ENCODE assay signal across 12 cellular contexts in genomic region chr7:1912472-1913289, GRCh38.
DNase-seq lines count a peak whose midpoint lies in the region; TF ChIP-seq lines count a peak whose summit lies in the region.
"Had no signal": no experiment of that assay in that cellular context is flagged by ENCODE, and none has a peak within 500 bp of the region (broad histone marks: within the 10 kb centered on the region; RNA-seq: fewer than 3 reads in every experiment).

No MANE protein-coding gene starts in this region.

- TF ChIP-seq CTCF in BE2C (IDR thresholded peaks at IDR 0.05; ENCODE audit: low read depth, low read length) (peak; percentile 39), OCI-LY1 (IDR thresholded peaks at IDR 0.05; ENCODE audit: low read length) (no peak), fibroblast of the aortic adventitia (IDR thresholded peaks at IDR 0.05; ENCODE audit: insufficient read depth, low read length) (peak; percentile 58), osteoblast (IDR thresholded peaks at IDR 0.05; ENCODE audit: extremely low read depth, low read depth, low read length) (peak; percentile 35)

- H3K4me1 ChIP-seq in BE2C = peaks cover 19% of the 10 kb centered on the region
- peaks cover 11% of the 10 kb centered on the region for H3K4me1 ChIP-seq in OCI-LY1 (ENCODE audit: insufficient read depth, low read length, severe bottlenecking)
- H3K4me1 ChIP-seq in osteoblast (ENCODE audit: insufficient read depth, low read length) = peaks cover 11% of the 10 kb centered on the region

- no peaks in the 10 kb centered on the region; the same call in 1 of the 2 replicates for H3K36me3 ChIP-seq in BE2C
- no peaks in the 10 kb centered on the region for H3K36me3 ChIP-seq in OCI-LY1 (ENCODE audit: insufficient read depth, low read length)
- H3K36me3 ChIP-seq in osteoblast (ENCODE audit: insufficient read depth, low read length) = no peaks in the 10 kb centered on the region

- H3K9me2 ChIP-seq in OCI-LY1 (ENCODE audit: low read depth, low read length) = no peaks in the 10 kb centered on the region

- 0 out of 2 replicates have a peak overlapping the region, but pooled peaks have one; percentile 8 for H3K4me2 ChIP-seq in OCI-LY1 (ENCODE audit: low read length)
- peak overlapping the region; percentile 60 for H3K4me2 ChIP-seq in osteoblast (ENCODE audit: insufficient read depth, low read length)

- H2AFZ ChIP-seq in OCI-LY1 (ENCODE audit: low read length) (no peak overlapping the region), osteoblast (ENCODE audit: low read length) (peak overlapping the region; percentile 68)

- H4K20me1 ChIP-seq in OCI-LY1 (ENCODE audit: insufficient read depth, low read length) (no peaks in the 10 kb centered on the region), osteoblast (ENCODE audit: insufficient read depth, low read length) (no peaks in the 10 kb centered on the region)

- DNase-seq in BE2C = peak; percentile 92
- peak; percentile 71 for DNase-seq in fibroblast of the aortic adventitia (ENCODE audit: low read depth)
- DNase-seq in osteoblast (ENCODE audit: insufficient read length, low spot score, missing footprints) = peak; percentile 99
- no peak for DNase-seq in NCI-H748 (lab: John Stamatoyannopoulos, UW; ENCODE audit: unreplicated experiment)
- no peak for DNase-seq in SW480 (ENCODE audit: low spot score)
- DNase-seq in activated CD4-positive, alpha-beta T cell treated with anti-CD3 and anti-CD28 coated beads, Interleukin-2, amount 50 U/mL, for 4 hours = no peak
- DNase-seq in pons (ENCODE audit: low spot score) = no peak
- DNase-seq: activated T-cell treated with anti-CD3 and anti-CD28 coated beads, Interleukin-2, amount 50 U/mL, for 48 hours; NCI-H1048; NK-92 treated with Interleukin-12 subunit alpha and Interleukin-12 subunit beta, amount 100 ng/mL, for 24 hours; T-helper 9 cell had no signal

- H3K79me2 ChIP-seq in OCI-LY1 (ENCODE audit: insufficient read depth, low read length) (no peaks in the 10 kb centered on the region), osteoblast (ENCODE audit: insufficient read depth, low read length) (no peaks in the 10 kb centered on the region)

- H3K4me3 ChIP-seq in BE2C (ENCODE audit: low read depth, low read length) = peak overlapping the region; percentile 21
- no peak overlapping the region for H3K4me3 ChIP-seq in OCI-LY1 (ENCODE audit: low read depth, low read length, poor library complexity, severe bottlenecking)
- no peak overlapping the region for H3K4me3 ChIP-seq in fibroblast of the aortic adventitia (ENCODE audit: low read depth, low read length)
- H3K4me3 ChIP-seq in osteoblast (ENCODE audit: insufficient read depth, low read length) = peak overlapping the region; percentile 39

- H3K9ac ChIP-seq in OCI-LY1 (ENCODE audit: low read length) = no peak overlapping the region

- H3K27me3 ChIP-seq in BE2C (no peaks in the 10 kb centered on the region), OCI-LY1 (ENCODE audit: insufficient read depth, low read length) (no peaks in the 10 kb centered on the region), osteoblast (ENCODE audit: insufficient read depth, low read length) (no peaks in the 10 kb centered on the region)

- H3F3A ChIP-seq in OCI-LY1 (ENCODE audit: insufficient read depth, low read length) = no peaks in the 10 kb centered on the region

- peak overlapping the region; percentile 25 for H3K27ac ChIP-seq in OCI-LY1 (ENCODE audit: low read depth, low read length, poor library complexity, severe bottlenecking)
- H3K27ac ChIP-seq in osteoblast (ENCODE audit: low read depth, low read length) = peak overlapping the region; percentile 51

- no peaks in the 10 kb centered on the region for H3K9me3 ChIP-seq in BE2C
- no peaks in the 10 kb centered on the region for H3K9me3 ChIP-seq in OCI-LY1 (ENCODE audit: low read length)
- H3K9me3 ChIP-seq in osteoblast (ENCODE audit: low read depth, low read length) = no peaks in the 10 kb centered on the region

Comparison
In these comparisons a context has a peak if more than half of its experiments do, and no peak if none do; other contexts are left out.
1. DNase-seq: peak in BE2C (single experiment), fibroblast of the aortic adventitia (single experiment) and osteoblast (single experiment); none in NCI-H748 (single experiment), SW480 (single experiment), activated CD4-positive, alpha-beta T cell treated with anti-CD3 and anti-CD28 coated beads, Interleukin-2, amount 50 U/mL, for 4 hours (0 of 2) and pons (single experiment).
2. H3K4me3 ChIP-seq: peak in BE2C (single experiment) and osteoblast (single experiment); none in OCI-LY1 (single experiment) and fibroblast of the aortic adventitia (single experiment).